24 cellular contexts compared by ENCODE assay signal in genomic region chr20:42978184-42978974, GRCh38.
DNase-seq lines count a peak whose midpoint lies in the region; ATAC-seq, FAIRE-seq and TF ChIP-seq lines count a peak whose summit lies in the region.
"Had no signal": no experiment of that assay in that cellular context is flagged by ENCODE, and none has a peak within 500 bp of the region (broad histone marks: within the 10 kb centered on the region; RNA-seq: fewer than 3 reads in every experiment).

No MANE protein-coding gene starts in this region.

- no peak overlapping the region for H2BK5ac ChIP-seq in H1 (ENCODE audit: low read depth, low read length)

- no peaks in the 10 kb centered on the region for H3K79me1 ChIP-seq in H1 (ENCODE audit: low read depth, low read length)

- no peaks in the 10 kb centered on the region for H3K9me2 ChIP-seq in MM.1S (replicated peaks; ENCODE audit: insufficient read depth, low read length)

- H3K9ac ChIP-seq in MM.1S (ENCODE audit: low read length) (no peak overlapping the region), H1 (replicated peaks in 1 of 4; ENCODE audit: extremely low read depth in 1 of 4, low read depth in 3 of 4, low read length in 3 of 4) (no peak overlapping the region), endodermal cell (ENCODE audit: extremely low read depth, low read length, poor library complexity, severe bottlenecking) (no peak overlapping the region)
- H3K9ac ChIP-seq: BLaER1 treated with 17β-estradiol and CSF1 and Interleukin-3, amounts not matched to agents 10 nM and 100 nM had no signal

- H2BK120ac ChIP-seq in H1 (replicated peaks; ENCODE audit: low read depth, low read length): no peak overlapping the region

- no peak overlapping the region for H2BK12ac ChIP-seq in H1 (ENCODE audit: low read depth, low read length)

- H3K27ac Mint-ChIP-seq in WTC11: 0 out of 2 replicates have a peak overlapping the region, but pooled peaks have one; percentile 23
- no peak overlapping the region for H3K27ac Mint-ChIP-seq in endodermal cell
- H3K27ac Mint-ChIP-seq: B cell; CD4-positive, alpha-beta T cell; CD8-positive, alpha-beta T cell had no signal

- H3K79me2 ChIP-seq in MM.1S (ENCODE audit: low read length): no peaks in the 10 kb centered on the region
- H3K79me2 ChIP-seq in H1 (ENCODE audit: control insufficient read depth in 1 of 2, insufficient read depth in 2 of 2, low read length in 2 of 2): no peaks in the 10 kb centered on the region

- no peak overlapping the region for H3K4ac ChIP-seq in H1 (replicated peaks; ENCODE audit: insufficient read length, low read depth, low read length)

- no peak for ATAC-seq in WTC11
- no peak for ATAC-seq in activated CD4-positive, CD25-positive, alpha-beta regulatory T cell treated with anti-CD3 and anti-CD28 coated beads, Interleukin-2, amount 50 U/mL, for 24 hours
- ATAC-seq: A549; CD8-positive, alpha-beta T cell had no signal

- H3K27ac ChIP-seq in MM.1S (ENCODE audit: low read length) (no peak overlapping the region), H1 (ENCODE audit: low read depth, low read length) (no peak overlapping the region), endodermal cell (ENCODE audit: low read depth, low read length) (no peak overlapping the region)
- H3K27ac ChIP-seq: 22Rv1; A549; BLaER1 treated with 17β-estradiol and CSF1 and Interleukin-3, amounts not matched to agents 10 nM and 100 nM; C4-2B had no signal

- H3K27me3 Mint-ChIP-seq in WTC11 (ENCODE audit: low read depth) (peaks cover 12% of the 10 kb centered on the region), endodermal cell (ENCODE audit: insufficient read depth) (peaks cover 6% of the 10 kb centered on the region)
- H3K27me3 Mint-ChIP-seq: B cell had no signal

- H2AK5ac ChIP-seq in H1 (ENCODE audit: low read depth, low read length): no peak overlapping the region

- H3K9me3 Mint-ChIP-seq in WTC11: 0 out of 2 replicates have a peak, but pooled peaks cover 4% of the 10 kb centered on the region
- peaks cover 3% of the 10 kb centered on the region for H3K9me3 Mint-ChIP-seq in endodermal cell
- H3K9me3 Mint-ChIP-seq: CD4-positive, alpha-beta T cell; CD8-positive, alpha-beta T cell had no signal

- TF ChIP-seq CTCF in MM.1S (IDR thresholded peaks at IDR 0.05; ENCODE audit: low read length) (no peak), WTC11 (IDR thresholded peaks at IDR 0.05) (no peak), H1 (IDR thresholded peaks at IDR 0.05; ENCODE audit: control extremely low read depth in 1 of 3, insufficient read depth in 1 of 3, low read depth in 1 of 3, low read length in 3 of 3) (no peak), endodermal cell (conservative IDR thresholded peaks at IDR 0.05) (no peak)

- H3K36me3 Mint-ChIP-seq in WTC11 (no peaks in the 10 kb centered on the region), endodermal cell (ENCODE audit: low read depth) (no peaks in the 10 kb centered on the region)
- H3K36me3 Mint-ChIP-seq: CD8-positive, alpha-beta T cell had no signal

- 94% methylated on average over 12 of the region's 12 CpGs; no CpG with 5 or more reads in 1 of the 2 experiments for WGBS in H1 (ENCODE audit: extremely low coverage in 1 of 2, insufficient coverage in 1 of 2, insufficient read length in 1 of 2, insufficient replicate concordance in 2 of 2, low coverage in 1 of 2, low lambda C conversion rate in 2 of 2, missing lambda C conversion rate in 1 of 2), 2 experiments
- WGBS in endodermal cell (ENCODE audit: insufficient coverage in 1 of 2, insufficient read length in 1 of 2), 2 experiments: 91 to 95% methylated on average over 7 to 12 of the region's 12 CpGs

- DNase-seq in HTR-8/SVneo (ENCODE audit: insufficient read length, low spot score) (no peak), MM.1S (peak; percentile 28), WTC11 (ENCODE audit: low spot score) (no peak), H1 (ENCODE audit: low read depth in 1 of 2, low spot score in 2 of 2) (no peak), NCI-H2107 (lab: John Stamatoyannopoulos, UW) (no peak), endodermal cell (no peak), foreskin melanocyte (no peak)
- DNase-seq: AML-193; Caco-2; Calu3; CD4-positive, alpha-beta T cell; CD8-positive, alpha-beta T cell; DMS79 treated with DMSO at 0.1 percent for 48 hours; GF-D8 had no signal

- H4K20me1 ChIP-seq in MM.1S (ENCODE audit: insufficient read depth, low read length) (no peaks in the 10 kb centered on the region), H1 (replicated peaks in 1 of 2; ENCODE audit: control insufficient read depth in 1 of 2, insufficient read depth in 2 of 2, low read length in 2 of 2) (peaks cover 0 to 1% of the 10 kb centered on the region in 2 experiments)
- H4K20me1 ChIP-seq: BLaER1 treated with 17β-estradiol and CSF1 and Interleukin-3, amounts not matched to agents 10 nM and 100 nM had no signal

- no peak overlapping the region for H2BK15ac ChIP-seq in H1 (ENCODE audit: low read length)

- no peak overlapping the region for H2BK20ac ChIP-seq in H1 (ENCODE audit: low read length)

- H3K4me1 ChIP-seq in MM.1S (ENCODE audit: low read length) (no peaks in the 10 kb centered on the region), H1 (replicated peaks in 1 of 4; ENCODE audit: control insufficient read depth in 3 of 4, insufficient read depth in 4 of 4, low read length in 3 of 4) (peaks cover 0 to 13% (median 7%) of the 10 kb centered on the region in 4 experiments; a peak in 5 of 7 replicates), endodermal cell (ENCODE audit: control insufficient read depth, insufficient read depth, low read length) (peaks cover 27% of the 10 kb centered on the region)
- H3K4me1 ChIP-seq: A549 had no signal

- POLR2A ChIA-PET in WTC11 (lab: Charles Lee): no interaction called here
- POLR2A ChIA-PET in H1 (lab: Charles Lee; ENCODE audit: partially characterized antibody): no interaction called here

- no peak for TF ChIP-seq RAD21 in H1 (IDR thresholded peaks at IDR 0.05 in 1 of 2, conservative IDR thresholded peaks at IDR 0.05 in 1 of 2; ENCODE audit: low read depth in 2 of 2, low read length in 2 of 2)

- H2AFZ ChIP-seq in MM.1S (ENCODE audit: low read length) (no peak overlapping the region), H1 (ENCODE audit: low read length) (no peak overlapping the region)

- H3F3A ChIP-seq in MM.1S (ENCODE audit: insufficient read depth, low read length): no peaks in the 10 kb centered on the region

- no peak overlapping the region for H3K18ac ChIP-seq in H1 (ENCODE audit: extremely low read depth, low read length)

- H3K14ac ChIP-seq in H1 (ENCODE audit: insufficient read length): no peak overlapping the region

- H3K4me3 ChIP-seq in MM.1S (ENCODE audit: low read length): no peak overlapping the region
- no peak overlapping the region for H3K4me3 ChIP-seq in H1 (ENCODE audit: extremely low read depth in 1 of 4, insufficient read depth in 2 of 4, low read depth in 3 of 4, low read length in 4 of 4)
- H3K4me3 ChIP-seq in endodermal cell (ENCODE audit: low read length): no peak overlapping the region
- H3K4me3 ChIP-seq: A549; BLaER1 treated with 17β-estradiol and CSF1 and Interleukin-3, amounts not matched to agents 10 nM and 100 nM had no signal

- H4K91ac ChIP-seq in H1 (replicated peaks; ENCODE audit: insufficient read length, low read length): no peak overlapping the region

- H3K23ac ChIP-seq in H1 (ENCODE audit: insufficient read length): no peak overlapping the region

- H3K4me1 Mint-ChIP-seq in WTC11 (peaks cover 44% of the 10 kb centered on the region), endodermal cell (peaks cover 37% of the 10 kb centered on the region)
- H3K4me1 Mint-ChIP-seq: B cell had no signal

- H3K23me2 ChIP-seq in H1 (ENCODE audit: low read depth, low read length): no peaks in the 10 kb centered on the region; the same call in 1 of the 2 replicates

- no peak overlapping the region for H3K4me3 Mint-ChIP-seq in WTC11
- H3K4me3 Mint-ChIP-seq in endodermal cell: no peak overlapping the region
- H3K4me3 Mint-ChIP-seq: B cell; CD4-positive, alpha-beta T cell; CD8-positive, alpha-beta T cell had no signal

- H3K4me2 ChIP-seq in MM.1S (ENCODE audit: low read depth, low read length) (no peak overlapping the region), H1 (ENCODE audit: insufficient read depth in 1 of 2, low read depth in 2 of 2, low read length in 2 of 2) (no peak overlapping the region)
- H3K4me2 ChIP-seq: A549; BLaER1 treated with 17β-estradiol and CSF1 and Interleukin-3, amounts not matched to agents 10 nM and 100 nM had no signal

- H3K27me3 ChIP-seq in MM.1S (replicated peaks; ENCODE audit: insufficient read depth, low read length): no peaks in the 10 kb centered on the region
- H3K27me3 ChIP-seq in H1 (replicated peaks in 1 of 4; ENCODE audit: control insufficient read depth in 3 of 4, extremely low read depth in 1 of 4, insufficient read depth in 3 of 4, low read length in 3 of 4): 0 out of 7 replicates have a peak, but pooled peaks cover 0 to 2% (median 0%) of the 10 kb centered on the region in 4 experiments
- H3K27me3 ChIP-seq in endodermal cell (ENCODE audit: control insufficient read depth, insufficient read depth, low read length, poor library complexity, severe bottlenecking): no peaks in the 10 kb centered on the region
- H3K27me3 ChIP-seq: BLaER1 treated with 17β-estradiol and CSF1 and Interleukin-3, amounts not matched to agents 10 nM and 100 nM had no signal

- TF ChIP-seq EP300 in H1 (IDR thresholded peaks at IDR 0.05; ENCODE audit: borderline replicate concordance in 1 of 2, low read depth in 2 of 2, low read length in 2 of 2): no peak

- H4K5ac ChIP-seq in H1 (ENCODE audit: insufficient read length, low read depth, low read length): no peak overlapping the region

- no peak for TF ChIP-seq POLR2A in H1 (IDR thresholded peaks at IDR 0.05; ENCODE audit: control extremely low read depth in 1 of 2, low read depth in 2 of 2, low read length in 2 of 2)

- no peaks in the 10 kb centered on the region for H3K9me3 ChIP-seq in MM.1S (replicated peaks; ENCODE audit: insufficient read depth, low read length)
- no peaks in the 10 kb centered on the region for H3K9me3 ChIP-seq in H1 (ENCODE audit: insufficient read depth in 2 of 2, low read depth in 1 of 2, low read length in 1 of 2)
- H3K9me3 ChIP-seq in endodermal cell (ENCODE audit: control insufficient read depth, low read length): no peaks in the 10 kb centered on the region
- H3K9me3 ChIP-seq: A549; BLaER1 treated with 17β-estradiol and CSF1 and Interleukin-3, amounts not matched to agents 10 nM and 100 nM; Caco-2 had no signal

- no peak overlapping the region for H3K56ac ChIP-seq in H1 (replicated peaks; ENCODE audit: insufficient read length, low read depth, low read length)

- CTCF ChIA-PET in WTC11 (lab: Charles Lee): no interaction called here
- CTCF ChIA-PET in H1 (lab: Charles Lee; ENCODE audit: partially characterized antibody): no interaction called here

- no peaks in the 10 kb centered on the region for H3K36me3 ChIP-seq in MM.1S (replicated peaks; ENCODE audit: insufficient read depth, low read length)
- no peaks in the 10 kb centered on the region for H3K36me3 ChIP-seq in H1 (ENCODE audit: control insufficient read depth in 2 of 4, insufficient read depth in 4 of 4, low read length in 3 of 4)
- no peaks in the 10 kb centered on the region for H3K36me3 ChIP-seq in endodermal cell (ENCODE audit: control insufficient read depth, insufficient read depth, low read length)
- H3K36me3 ChIP-seq: BLaER1 treated with 17β-estradiol and CSF1 and Interleukin-3, amounts not matched to agents 10 nM and 100 nM had no signal

- H4K8ac ChIP-seq in H1 (ENCODE audit: extremely low read depth, insufficient read depth, low read length): no peak overlapping the region

- FAIRE-seq in HTR-8/SVneo (lab: Jason Lieb, UNC): peak; percentile 57
- FAIRE-seq in H1 (lab: Jason Lieb, UNC): no peak
- FAIRE-seq: A549, D721Med, G401.6, GM12891, GM19239 had no signal
